ENCODE assay signal across 10 cellular contexts in genomic region chrX:121161501-121161933, GRCh38.
DNase-seq lines count a peak whose midpoint lies in the region; ATAC-seq and TF ChIP-seq lines count a peak whose summit lies in the region.
"Had no signal": no experiment of that assay in that cellular context is flagged by ENCODE, and none has a peak within 500 bp of the region (broad histone marks: within the 10 kb centered on the region; RNA-seq: fewer than 3 reads in every experiment).

No MANE protein-coding gene starts in this region.

- H3K23ac ChIP-seq in mesendoderm (ENCODE audit: low read length): no peak overlapping the region

- DNase-seq in mesendoderm (peak; percentile 48), NCI-H748 (lab: John Stamatoyannopoulos, UW; ENCODE audit: unreplicated experiment) (no peak), thyroid gland (no peak), NCI-H128 (lab: John Stamatoyannopoulos, UW; ENCODE audit: unreplicated experiment) (no peak), GM13976 (ENCODE audit: low spot score) (no peak)
- DNase-seq: brain microvascular endothelial cell had no signal

- no peaks in the 10 kb centered on the region for H3K9me3 ChIP-seq in thyroid gland
- H3K9me3 ChIP-seq: gastroesophageal sphincter had no signal

- H3K79me1 ChIP-seq in mesendoderm (ENCODE audit: low read length): no peaks in the 10 kb centered on the region

- H3K27me3 ChIP-seq in mesendoderm (ENCODE audit: insufficient read depth, low read length, poor library complexity): no peaks in the 10 kb centered on the region
- H3K27me3 ChIP-seq in thyroid gland: no peaks in the 10 kb centered on the region
- H3K27me3 ChIP-seq: brain microvascular endothelial cell, gastroesophageal sphincter had no signal

- ATAC-seq in GM18868 (IDR thresholded peaks at IDR 0.05; ENCODE audit: unreplicated experiment) (peak; percentile 44), GM21576 (IDR thresholded peaks at IDR 0.05; ENCODE audit: unreplicated experiment) (peak; percentile 49), HG03378 (IDR thresholded peaks at IDR 0.05; ENCODE audit: unreplicated experiment) (peak; percentile 48)
- ATAC-seq: gastroesophageal sphincter had no signal

- H3K4me2 ChIP-seq in mesendoderm (ENCODE audit: low read length): no peak overlapping the region

- H2BK120ac ChIP-seq in mesendoderm (ENCODE audit: low read depth, low read length): no peak overlapping the region

- no peak overlapping the region for H3K18ac ChIP-seq in mesendoderm (ENCODE audit: low read length)

- H4K5ac ChIP-seq in mesendoderm (ENCODE audit: low read length): no peak overlapping the region

- H3K9ac ChIP-seq in mesendoderm (ENCODE audit: low read length): no peak overlapping the region

- no peak overlapping the region for H4K8ac ChIP-seq in mesendoderm (ENCODE audit: low read depth, low read length)

- intact Hi-C loops in thyroid gland (cut with DNase I): no loop called here

- no peak overlapping the region for H3K27ac ChIP-seq in mesendoderm (ENCODE audit: low read depth, low read length)
- no peak overlapping the region for H3K27ac ChIP-seq in thyroid gland
- H3K27ac ChIP-seq: brain microvascular endothelial cell, gastroesophageal sphincter had no signal

- H2AK5ac ChIP-seq in mesendoderm (ENCODE audit: low read length): no peak overlapping the region

- H3K36me3 ChIP-seq in mesendoderm (ENCODE audit: control insufficient read depth, insufficient read depth, low read length) (no peaks in the 10 kb centered on the region), thyroid gland (no peaks in the 10 kb centered on the region)
- H3K36me3 ChIP-seq: brain microvascular endothelial cell, gastroesophageal sphincter had no signal

- H2BK5ac ChIP-seq in mesendoderm (ENCODE audit: low read length): no peak overlapping the region

- TF ChIP-seq POLR2A in thyroid gland (IDR thresholded peaks at IDR 0.05): no peak

- no peak overlapping the region for H3K4ac ChIP-seq in mesendoderm (ENCODE audit: low read depth, low read length)

- no peak overlapping the region for H3K56ac ChIP-seq in mesendoderm (ENCODE audit: low read length)

- WGBS in mesendoderm (ENCODE audit: extremely low coverage, insufficient coverage, low lambda C conversion rate): no CpG with 5 or more reads among the region's 4 CpGs
- WGBS in thyroid gland, 2 donors: 39 to 46% methylated on average over 4 of the region's 4 CpGs

- H2BK15ac ChIP-seq in mesendoderm (replicated peaks; ENCODE audit: low read depth): no peak overlapping the region

- in situ Hi-C loops in GM13976 (cut with MboI; ENCODE audit: low sequenced_read_pairs, unreplicated experiment): no loop called here

- H3K4me1 ChIP-seq in mesendoderm (ENCODE audit: control insufficient read depth, low read depth, low read length): peaks cover 2% of the 10 kb centered on the region
- no peaks in the 10 kb centered on the region for H3K4me1 ChIP-seq in thyroid gland
- H3K4me1 ChIP-seq: gastroesophageal sphincter had no signal

- no peaks in the 10 kb centered on the region for H3K79me2 ChIP-seq in mesendoderm (ENCODE audit: control insufficient read depth, insufficient read depth, low read length)

- H3K4me3 ChIP-seq in mesendoderm (ENCODE audit: low read length) (no peak overlapping the region), thyroid gland (replicated peaks in 1 of 3) (no peak overlapping the region)
- H3K4me3 ChIP-seq: gastroesophageal sphincter had no signal

- no peak for TF ChIP-seq CTCF in thyroid gland (IDR thresholded peaks at IDR 0.05)
- no peak for TF ChIP-seq CTCF in GM13976 (IDR thresholded peaks at IDR 0.05; ENCODE audit: borderline replicate concordance, control extremely low read depth, extremely low read depth, insufficient read depth, missing control alignments)
